In the genomic region with DNA sequence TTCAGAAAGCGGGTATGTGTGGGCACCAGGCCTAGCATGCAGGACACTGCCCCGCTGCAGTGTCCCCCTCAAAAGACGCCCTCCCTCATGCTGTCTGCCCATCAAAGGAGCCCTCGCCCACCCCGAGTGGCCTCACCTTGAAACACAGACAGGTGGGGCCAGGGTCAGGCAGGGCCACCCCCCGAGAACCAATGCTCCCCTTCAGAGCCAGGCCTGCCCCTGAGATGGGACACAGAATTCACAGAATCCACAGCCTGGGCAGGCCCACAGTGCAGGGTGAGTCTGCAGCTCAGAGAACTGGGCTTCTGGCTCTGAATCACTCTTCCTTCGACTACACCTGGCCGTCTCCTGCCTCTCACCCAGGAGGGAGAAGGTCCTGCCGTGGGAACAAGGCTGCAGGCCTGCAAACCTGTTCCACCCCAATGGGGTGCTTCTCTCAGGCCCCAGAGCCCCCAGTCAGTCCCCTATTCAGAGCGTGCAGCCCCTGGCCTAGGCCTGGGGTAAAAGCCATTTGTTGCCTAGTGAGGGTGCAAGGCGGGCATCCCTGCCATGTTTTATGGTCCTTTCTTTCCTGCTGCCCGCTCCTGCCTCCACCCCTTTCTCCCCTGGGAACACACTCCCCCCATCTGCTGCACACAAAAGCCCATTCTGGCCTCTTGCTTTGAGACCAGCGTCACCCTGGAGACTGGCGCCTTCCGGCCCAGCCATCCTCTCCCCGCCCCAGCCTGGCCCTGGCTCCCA, we compare ENCODE assay signal across 10 cellular contexts. TPM values are rescaled to one million over a fixed set of nuclear protein-coding genes. Genes with fewer than 3 reads are reported as not detected.
DNase-seq lines count a peak whose midpoint lies in the region; ATAC-seq and TF ChIP-seq lines count a peak whose summit lies in the region.
"Had no signal": no experiment of that assay in that cellular context is flagged by ENCODE, and none has a peak within 500 bp of the region (broad histone marks: within the 10 kb centered on the region; RNA-seq: fewer than 3 reads in every experiment).

No MANE protein-coding gene starts in this region.

- intact Hi-C loops in activated naive CD4-positive, alpha-beta T cell treated with anti-CD3 and anti-CD28 coated beads for 36 hours (cut with micrococcal nuclease), result loop anchor here (2.0 kb wide), 2 partner anchors 267 to 667 kb away; partner anchors contain the start of genes FAM168B and MZT2A

- H3K36me3 Mint-ChIP-seq in activated naive CD4-positive, alpha-beta T cell treated with anti-CD3 and anti-CD28 coated beads for 36 hours (ENCODE audit: low read depth), result no peaks in the 10 kb centered on the region
- no peaks in the 10 kb centered on the region for H3K36me3 Mint-ChIP-seq in activated T-helper 17 cell treated with anti-CD3 and anti-CD28 coated beads, Interleukin-2, amount 50 U/mL, for 72 hours (ENCODE audit: low read depth)

- CTCF ChIA-PET in activated naive CD4-positive, alpha-beta T cell treated with anti-CD3 and anti-CD28 coated beads for 36 hours (lab: Charles Lee), result interaction anchor here (1.0 to 1.5 kb wide), 3 partner anchors 19 to 48 kb away, joined by 3 to 11 read pairs (median 3); no protein-coding TSS in a partner anchor

- H3K27me3 Mint-ChIP-seq in activated naive CD4-positive, alpha-beta T cell treated with anti-CD3 and anti-CD28 coated beads for 36 hours (ENCODE audit: low read depth), result peaks cover 4% of the 10 kb centered on the region
- H3K27me3 Mint-ChIP-seq in activated T-helper 17 cell treated with anti-CD3 and anti-CD28 coated beads, Interleukin-2, amount 50 U/mL, for 72 hours, result no peaks in the 10 kb centered on the region

- DNase-seq in activated naive CD4-positive, alpha-beta T cell treated with anti-CD3 and anti-CD28 coated beads for 36 hours, result no peak
- no peak for DNase-seq in activated naive CD4-positive, alpha-beta T cell (lab: John Stamatoyannopoulos, UW)
- DNase-seq in hypothalamus (lab: John Stamatoyannopoulos, UW) (peak in 42 of 51 donors; percentile 6 to 87 (median 66)), substantia nigra (lab: John Stamatoyannopoulos, UW) (peak in 44 of 49 donors; percentile 21 to 86 (median 66)), erythroblast (lab: John Stamatoyannopoulos, UW) (no peak), NOMO-1 (lab: John Stamatoyannopoulos, UW; ENCODE audit: unreplicated experiment in 2 of 2) (no peak)
- DNase-seq: psoas muscle had no signal

- no peaks in the 10 kb centered on the region for H3K9me3 Mint-ChIP-seq in activated naive CD4-positive, alpha-beta T cell treated with anti-CD3 and anti-CD28 coated beads for 36 hours
- H3K9me3 Mint-ChIP-seq in activated T-helper 17 cell treated with anti-CD3 and anti-CD28 coated beads, Interleukin-2, amount 50 U/mL, for 72 hours, result no peaks in the 10 kb centered on the region

- peak overlapping the region; percentile 82 for H3K27ac ChIP-seq in substantia nigra (ENCODE audit: low read depth, low read length, poor library complexity, severe bottlenecking)
- H3K27ac ChIP-seq: psoas muscle, VCaP had no signal

- no peak for ATAC-seq in activated T-helper 17 cell treated with anti-CD3 and anti-CD28 coated beads, Interleukin-2, amount 50 U/mL, for 72 hours (replicated peaks)
- no peak for ATAC-seq in GM19463 (IDR thresholded peaks at IDR 0.05; ENCODE audit: unreplicated experiment)
- ATAC-seq: psoas muscle had no signal

- TF ChIP-seq POLR2A in erythroblast (IDR thresholded peaks at IDR 0.05; ENCODE audit: low read length), result no peak

- H3K27ac Mint-ChIP-seq in activated naive CD4-positive, alpha-beta T cell treated with anti-CD3 and anti-CD28 coated beads for 36 hours, result peak overlapping the region; percentile 18
- H3K27ac Mint-ChIP-seq in activated T-helper 17 cell treated with anti-CD3 and anti-CD28 coated beads, Interleukin-2, amount 50 U/mL, for 72 hours, result peak overlapping the region; percentile 66

- H3K4me3 Mint-ChIP-seq in activated naive CD4-positive, alpha-beta T cell treated with anti-CD3 and anti-CD28 coated beads for 36 hours, result no peak overlapping the region
- H3K4me3 Mint-ChIP-seq in activated T-helper 17 cell treated with anti-CD3 and anti-CD28 coated beads, Interleukin-2, amount 50 U/mL, for 72 hours, result peak overlapping the region; percentile 48

- H3K4me1 Mint-ChIP-seq in activated naive CD4-positive, alpha-beta T cell treated with anti-CD3 and anti-CD28 coated beads for 36 hours (ENCODE audit: low read depth), result peaks cover 19% of the 10 kb centered on the region
- H3K4me1 Mint-ChIP-seq in activated T-helper 17 cell treated with anti-CD3 and anti-CD28 coated beads, Interleukin-2, amount 50 U/mL, for 72 hours, result peaks cover 10% of the 10 kb centered on the region

RNA-seq across cellular contexts. Expression of gene ARHGEF4, which starts 11.3 kb away (rescaled TPM):
- 1 to 10 TPM; 2.6 to 3.3 TPM for total RNA-seq in activated naive CD4-positive, alpha-beta T cell treated with anti-CD3 and anti-CD28 coated beads for 36 hours
- not detected for total RNA-seq in activated T-helper 17 cell treated with anti-CD3 and anti-CD28 coated beads, Interleukin-2, amount 50 U/mL, for 72 hours

Comparison
In these comparisons a context has a peak if more than half of its experiments do, and no peak if none do; other contexts are left out.
1. DNase-seq: peak in hypothalamus (42 of 51) and substantia nigra (44 of 49); none in activated naive CD4-positive, alpha-beta T cell treated with anti-CD3 and anti-CD28 coated beads for 36 hours (single experiment), activated naive CD4-positive, alpha-beta T cell (0 of 4), erythroblast (0 of 2) and NOMO-1 (0 of 2).